ENCODE assay signal across 20 cellular contexts in genomic region chr10:21751341-21752310, GRCh38.
A peak's percentile ranks its signal among the peaks of the same experiment; 100 is the strongest.
DNase-seq lines count a peak whose midpoint lies in the region; ATAC-seq, FAIRE-seq and TF ChIP-seq lines count a peak whose summit lies in the region.
"Had no signal": no experiment of that assay in that cellular context is flagged by ENCODE, and none has a peak within 500 bp of the region (broad histone marks: within the 10 kb centered on the region; RNA-seq: fewer than 3 reads in every experiment).

No MANE protein-coding gene starts in this region.

- no peaks in the 10 kb centered on the region for H3K79me2 ChIP-seq in keratinocyte (ENCODE audit: control insufficient read depth, insufficient read depth, low read length)
- H3K79me2 ChIP-seq in HepG2 (ENCODE audit: insufficient read depth, low read length) = no peaks in the 10 kb centered on the region

- H3K36me3 ChIP-seq in CD4-positive, alpha-beta memory T cell (ENCODE audit: insufficient read depth, low read length) = peaks cover 3% of the 10 kb centered on the region
- no peaks in the 10 kb centered on the region for H3K36me3 ChIP-seq in HUES48 (ENCODE audit: control insufficient read depth, insufficient read depth, low read length)
- no peaks in the 10 kb centered on the region for H3K36me3 ChIP-seq in colonic mucosa
- no peaks in the 10 kb centered on the region for H3K36me3 ChIP-seq in keratinocyte (ENCODE audit: control insufficient read depth in 2 of 2, extremely low read depth in 1 of 2, insufficient read depth in 2 of 2, low read length in 2 of 2)
- no peaks in the 10 kb centered on the region for H3K36me3 ChIP-seq in right atrium auricular region
- no peaks in the 10 kb centered on the region for H3K36me3 ChIP-seq in HepG2 (replicated peaks in 1 of 2; ENCODE audit: control insufficient read depth in 1 of 2, insufficient read depth in 2 of 2, low read length in 2 of 2)

- no peaks in the 10 kb centered on the region for H3K9me3 Mint-ChIP-seq in CD4-positive, alpha-beta memory T cell
- H3K9me3 Mint-ChIP-seq: activated naive CD4-positive, alpha-beta T cell treated with anti-CD3 and anti-CD28 coated beads, Interleukin-2, amount 50 U/mL, for 72 hours; activated T-cell treated with anti-CD3 and anti-CD28 coated beads, Interleukin-2, amount 50 U/mL, for 72 hours had no signal

- FAIRE-seq in keratinocyte (lab: Jason Lieb, UNC) = no peak
- FAIRE-seq in HepG2 (lab: Jason Lieb, UNC) = no peak
- FAIRE-seq: colon, urothelium cell line had no signal

- peaks cover 5% of the 10 kb centered on the region for H3K4me1 ChIP-seq in CD4-positive, alpha-beta memory T cell (ENCODE audit: insufficient read depth, low read length)
- H3K4me1 ChIP-seq in HUES48 (ENCODE audit: control insufficient read depth, insufficient read depth, low read length) (peaks cover 44% of the 10 kb centered on the region), colonic mucosa (no peaks in the 10 kb centered on the region), keratinocyte (ENCODE audit: control insufficient read depth, extremely low read depth, insufficient read depth, low read length) (peaks cover 16% of the 10 kb centered on the region), right atrium auricular region (no peaks in the 10 kb centered on the region), HepG2 (ENCODE audit: insufficient read depth, low read length) (peaks cover 18% of the 10 kb centered on the region)
- H3K4me1 ChIP-seq: body of pancreas had no signal

- H3K4me1 Mint-ChIP-seq in CD4-positive, alpha-beta memory T cell = peaks cover 7 to 14% (median 12%) of the 10 kb centered on the region in 4 donors

- POLR2A ChIA-PET in CD4-positive, alpha-beta memory T cell (lab: Charles Lee; ENCODE audit: partially characterized antibody) = interaction anchor here (1.1 kb wide), 1 partner anchor 9 kb away, joined by 3 read pairs; no protein-coding TSS in a partner anchor
- POLR2A ChIA-PET in HepG2 (lab: Yijun Ruan, JAX) = no interaction called here

- intact Hi-C loops in CD4-positive, alpha-beta memory T cell (cut with micrococcal nuclease) = no loop called here
- intact Hi-C loops in colonic mucosa (cut with DNase I) = no loop called here
- intact Hi-C loops in posterior cingulate gyrus (cut with DNase I) = no loop called here
- intact Hi-C loops in HepG2 (cut with micrococcal nuclease; ENCODE audit: unreplicated experiment) = no loop called here

- peak overlapping the region; percentile 35 for H3K4me2 ChIP-seq in keratinocyte (ENCODE audit: control insufficient read depth, extremely low read depth, insufficient read depth, low read depth, low read length)
- H3K4me2 ChIP-seq in HepG2 (ENCODE audit: low read depth, low read length) = no peak overlapping the region

- H3K9ac ChIP-seq in HUES48 (ENCODE audit: low read depth, low read length) = peak overlapping the region; percentile 79
- H3K9ac ChIP-seq in colonic mucosa (ENCODE audit: low read depth in 2 of 2, low read length in 2 of 2) = no peak overlapping the region
- no peak overlapping the region for H3K9ac ChIP-seq in keratinocyte (ENCODE audit: control insufficient read depth, extremely low read depth, insufficient read depth, low read length)
- H3K9ac ChIP-seq in HepG2 (ENCODE audit: insufficient read depth, low read depth, low read length) = no peak overlapping the region

- no peaks in the 10 kb centered on the region for H3K27me3 Mint-ChIP-seq in CD4-positive, alpha-beta memory T cell

- H2AFZ ChIP-seq in keratinocyte (ENCODE audit: control insufficient read depth, low read length) = no peak overlapping the region
- no peak overlapping the region for H2AFZ ChIP-seq in HepG2 (ENCODE audit: low read length)

- TF ChIP-seq EP300 in HepG2 (IDR thresholded peaks at IDR 0.05; ENCODE audit: low read depth in 2 of 2, low read length in 2 of 2) = no peak
- no peak for TF ChIP-seq EP300 in HepG2 (CRISPR knock-in tag; IDR thresholded peaks at IDR 0.05; ENCODE audit: borderline replicate concordance)

- no peaks in the 10 kb centered on the region for H3K9me3 ChIP-seq in CD4-positive, alpha-beta memory T cell (ENCODE audit: control insufficient read depth in 1 of 2, low read length in 2 of 2)
- H3K9me3 ChIP-seq in HUES48 (ENCODE audit: control insufficient read depth, insufficient read depth, low read length) (no peaks in the 10 kb centered on the region), colonic mucosa (no peaks in the 10 kb centered on the region), keratinocyte (ENCODE audit: control insufficient read depth, low read depth, low read length) (no peaks in the 10 kb centered on the region), right atrium auricular region (no peaks in the 10 kb centered on the region), HepG2 (ENCODE audit: low read length) (no peaks in the 10 kb centered on the region)
- H3K9me3 ChIP-seq: body of pancreas, stomach had no signal

- H3K4me3 Mint-ChIP-seq in CD4-positive, alpha-beta memory T cell = no peak overlapping the region
- H3K4me3 Mint-ChIP-seq: activated CD8-positive, alpha-beta T cell treated with anti-CD3 and anti-CD28 coated beads, Interleukin-2, amount 10 ng/mL, durations not matched to agents 7 days and 5 days; activated T-cell treated with anti-CD3 and anti-CD28 coated beads, Interleukin-2, amount 50 U/mL, for 72 hours had no signal

- H3K4me3 ChIP-seq in CD4-positive, alpha-beta memory T cell (ENCODE audit: low read length in 2 of 2) = no peak overlapping the region
- H3K4me3 ChIP-seq in HUES48 (ENCODE audit: low read depth, low read length) (peak overlapping the region; percentile 22; the same call in 1 of the 2 replicates), colonic mucosa (no peak overlapping the region), keratinocyte (ENCODE audit: control insufficient read depth in 2 of 3, extremely low read depth in 1 of 3, insufficient read depth in 2 of 3, low read depth in 1 of 3, low read length in 3 of 3) (peak overlapping the region in 1 of 3 experiments; percentile 31), right atrium auricular region (no peak overlapping the region), HepG2 (replicated peaks in 1 of 3; ENCODE audit: insufficient read depth in 1 of 3, low read depth in 2 of 3, low read length in 3 of 3) (no peak overlapping the region)
- H3K4me3 ChIP-seq: body of pancreas, stomach had no signal

- TF ChIP-seq RAD21 in HepG2 (CRISPR knock-in tag; IDR thresholded peaks at IDR 0.05) = no peak

- H3K27ac ChIP-seq in CD4-positive, alpha-beta memory T cell (ENCODE audit: low read depth, low read length) = no peak overlapping the region
- H3K27ac ChIP-seq in HUES48 (ENCODE audit: low read depth, low read length) (peak overlapping the region; percentile 89), colonic mucosa (no peak overlapping the region), keratinocyte (ENCODE audit: control insufficient read depth, insufficient read depth, low read length) (peak overlapping the region; percentile 36), right atrium auricular region (no peak overlapping the region), HepG2 (ENCODE audit: extremely low read length, insufficient read depth, low read length) (no peak overlapping the region)
- H3K27ac ChIP-seq: body of pancreas, stomach had no signal

- no peak for TF ChIP-seq POLR2A in HepG2 (IDR thresholded peaks at IDR 0.05; ENCODE audit: insufficient read depth in 1 of 2, low read depth in 2 of 2, low read length in 2 of 2)

- no peak for ATAC-seq in HepG2
- ATAC-seq: activated CD8-positive, alpha-beta T cell treated with anti-CD3 and anti-CD28 coated beads, Interleukin-2, amount 10 ng/mL, durations not matched to agents 7 days and 5 days; activated naive CD4-positive, alpha-beta T cell treated with anti-CD3 and anti-CD28 coated beads, Interleukin-2, amount 50 U/mL, for 72 hours; activated T-cell treated with anti-CD3 and anti-CD28 coated beads, Interleukin-2, amount 50 U/mL, for 72 hours; body of pancreas; Right ventricle myocardium inferior had no signal

- peak overlapping the region in 4 of 7 donors; percentile 25 to 64 (median 40) for H3K27ac Mint-ChIP-seq in CD4-positive, alpha-beta memory T cell
- H3K27ac Mint-ChIP-seq: activated CD8-positive, alpha-beta T cell treated with anti-CD3 and anti-CD28 coated beads, Interleukin-2, amount 10 ng/mL, durations not matched to agents 7 days and 5 days; activated naive CD4-positive, alpha-beta T cell treated with anti-CD3 and anti-CD28 coated beads, Interleukin-2, amount 50 U/mL, for 72 hours; activated T-cell treated with anti-CD3 and anti-CD28 coated beads, Interleukin-2, amount 50 U/mL, for 72 hours had no signal

- CTCF ChIA-PET in CD4-positive, alpha-beta memory T cell (lab: Charles Lee; ENCODE audit: partially characterized antibody) = interaction anchor here (0.6 kb wide), 1 partner anchor 40 kb away, joined by 5 read pairs; no protein-coding TSS in a partner anchor
- CTCF ChIA-PET in HepG2 (lab: Yijun Ruan, JAX; ENCODE audit: low intra/inter-chr PET ratio, low total read pairs) = no interaction called here

- no peak for DNase-seq in CD4-positive, alpha-beta memory T cell
- DNase-seq in colonic mucosa (peak; percentile 50), keratinocyte (ENCODE audit: low read depth, low spot score) (no peak), posterior cingulate gyrus (no peak), right atrium auricular region (ENCODE audit: low spot score) (no peak), HepG2 (ENCODE audit: low spot score) (no peak), midbrain (lab: John Stamatoyannopoulos, UW) (no peak)
- DNase-seq: activated CD8-positive, alpha-beta T cell treated with anti-CD3 and anti-CD28 coated beads, Interleukin-2, amount 10 ng/mL, durations not matched to agents 7 days and 5 days; activated T-cell treated with anti-CD3 and anti-CD28 coated beads, Interleukin-2, amount 50 U/mL, for 72 hours; body of pancreas; Kasumi-1; NCI-H1436; NCI-H226; stimulated activated CD4-positive, alpha-beta T cell treated with anti-CD3 and anti-CD28 coated beads, Interleukin-1b, Interleukin-23, amount 100 ng/mL, for 48 hours; stomach had no signal

- H4K20me1 ChIP-seq in keratinocyte (ENCODE audit: control insufficient read depth, extremely low read depth, insufficient read depth, low read length) (no peaks in the 10 kb centered on the region), HepG2 (ENCODE audit: insufficient read depth, low read length) (no peaks in the 10 kb centered on the region)

- dilution Hi-C loops in keratinocyte (cut with MboI; ENCODE audit: extremely low pct_ligation_motif_present, low sequenced_read_pairs) = no loop called here

- no peaks in the 10 kb centered on the region for H3K27me3 ChIP-seq in CD4-positive, alpha-beta memory T cell (ENCODE audit: insufficient read depth, low read length)
- H3K27me3 ChIP-seq in HUES48 (ENCODE audit: control insufficient read depth, insufficient read depth, low read length) (no peaks in the 10 kb centered on the region), colonic mucosa (no peaks in the 10 kb centered on the region), keratinocyte (ENCODE audit: control insufficient read depth, extremely low read depth, insufficient read depth, low read length) (no peaks in the 10 kb centered on the region), right atrium auricular region (no peaks in the 10 kb centered on the region), HepG2 (ENCODE audit: control insufficient read depth in 1 of 2, insufficient read depth in 2 of 2, low read length in 2 of 2) (no peaks in the 10 kb centered on the region)
- H3K27me3 ChIP-seq: body of pancreas, stomach had no signal

- no TSS peak for BruUV-seq in HepG2 (replicated peaks; lab: Mats Ljungman, UMichigan)

- in situ Hi-C loops in HepG2 (cut with HindIII; ENCODE audit: extremely low pct_ligation_motif_present, low pct_unique_long_range_greater_than_20kb) = no loop called here

- peaks cover 8 to 12% of the 10 kb centered on the region in 2 donors for H3K36me3 Mint-ChIP-seq in CD4-positive, alpha-beta memory T cell
- H3K36me3 Mint-ChIP-seq: activated naive CD4-positive, alpha-beta T cell treated with anti-CD3 and anti-CD28 coated beads, Interleukin-2, amount 50 U/mL, for 72 hours had no signal

- TF ChIP-seq CTCF in colonic mucosa (IDR thresholded peaks at IDR 0.05) (no peak), keratinocyte (optimal IDR thresholded peaks at IDR 0.05 in 1 of 3, IDR thresholded peaks at IDR 0.05 in 1 of 3, conservative IDR thresholded peaks at IDR 0.05 in 1 of 3; ENCODE audit: extremely low read depth in 1 of 3, insufficient read depth in 2 of 3, low read length in 3 of 3) (no peak), right atrium auricular region (IDR thresholded peaks at IDR 0.05) (no peak), HepG2 (CRISPR knock-in tag; IDR thresholded peaks at IDR 0.05) (no peak)

- 76% methylated on average over 23 of the region's 26 CpGs for WGBS in HepG2 (ENCODE audit: low lambda C conversion rate)

- no peaks in the 10 kb centered on the region for H3K9me1 ChIP-seq in keratinocyte (ENCODE audit: control insufficient read depth, extremely low read depth, insufficient read depth, low read length)

Comparison
In these comparisons a context has a peak if more than half of its experiments do, and no peak if none do; other contexts are left out.
1. H3K27ac ChIP-seq: peak in HUES48 (single experiment) and keratinocyte (single experiment); none in CD4-positive, alpha-beta memory T cell (single experiment), colonic mucosa (single experiment), right atrium auricular region (0 of 2) and HepG2 (single experiment).